ENCODE assay signal across 16 cellular contexts in the genomic region with DNA sequence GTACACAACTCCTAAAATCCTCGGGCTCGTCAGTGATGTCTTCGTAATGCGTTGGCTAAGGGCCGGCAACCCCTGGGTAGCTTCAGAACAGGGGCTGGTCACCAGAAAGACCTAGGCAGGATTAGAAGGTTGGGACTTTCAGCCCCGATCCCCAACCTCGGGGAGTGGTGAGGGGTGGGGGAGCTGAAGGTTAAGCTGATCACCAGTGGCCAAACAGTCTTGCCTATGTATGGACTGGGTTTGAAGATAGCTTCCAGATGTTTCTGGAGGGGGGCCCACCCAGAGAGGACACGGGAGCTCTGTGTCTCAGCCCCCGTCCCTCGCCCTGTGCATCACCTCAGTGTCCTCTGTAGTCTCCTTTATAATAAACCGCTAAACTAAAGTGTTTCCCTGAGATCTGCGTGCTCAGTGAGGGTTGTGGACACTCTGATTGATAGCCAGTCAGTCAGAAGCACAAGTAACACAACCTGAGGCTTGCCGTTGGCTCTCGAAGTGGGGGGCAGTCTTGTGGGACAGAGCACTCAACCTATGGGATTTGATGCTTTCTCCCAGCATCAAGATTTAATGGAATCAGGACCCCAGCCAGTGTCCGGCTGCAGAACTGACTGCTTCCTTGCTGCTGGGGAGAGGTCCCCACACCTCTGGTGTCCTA.
"Had no signal": no experiment of that assay in that cellular context is flagged by ENCODE, and none has a peak within 500 bp of the region (broad histone marks: within the 10 kb centered on the region; RNA-seq: fewer than 3 reads in every experiment).

No MANE protein-coding gene starts in this region.

- DNase-seq: activated CD4-positive, alpha-beta T cell treated with anti-CD3 and anti-CD28 coated beads for 36 hours; aorta; brain microvascular endothelial cell; cortex of kidney; erythroblast; mesendoderm; natural killer cell; stimulated activated naive CD8-positive, alpha-beta T cell treated with anti-CD3 and anti-CD28 coated beads, Interleukin-15, amount 100 ng/mL, for 72 hours; transverse colon had no signal

- H3K27ac Mint-ChIP-seq: activated T-helper 1 cell treated with anti-CD3 and anti-CD28 coated beads, Interleukin-12 subunit alpha, Interleukin-12 subunit beta, Interleukin-2, Interleukin-4 antibody, amounts not matched to agents 30 ng/mL and 10 ng/mL and 1 ng/mL, durations not matched to agents 14 hours and 24 hours and 36 hours; natural killer cell; stimulated activated naive CD8-positive, alpha-beta T cell treated with anti-CD3 and anti-CD28 coated beads, Interleukin-15, amount 100 ng/mL, for 72 hours; WTC11 had no signal

- H3K27me3 Mint-ChIP-seq: activated CD4-positive, alpha-beta T cell treated with anti-CD3 and anti-CD28 coated beads for 36 hours; central memory CD8-positive, alpha-beta T cell; stimulated activated naive CD8-positive, alpha-beta T cell treated with anti-CD3 and anti-CD28 coated beads, Interleukin-15, amount 100 ng/mL, for 72 hours had no signal

- H3K9me3 Mint-ChIP-seq: activated T-helper 1 cell treated with anti-CD3 and anti-CD28 coated beads, Interleukin-12 subunit alpha, Interleukin-12 subunit beta, Interleukin-2, Interleukin-4 antibody, amounts not matched to agents 30 ng/mL and 10 ng/mL and 1 ng/mL, durations not matched to agents 14 hours and 24 hours and 36 hours; central memory CD8-positive, alpha-beta T cell; natural killer cell; stimulated activated naive CD8-positive, alpha-beta T cell treated with anti-CD3 and anti-CD28 coated beads, Interleukin-15, amount 100 ng/mL, for 72 hours had no signal

- H3K9me3 ChIP-seq: neutrophil, suprapubic skin, transverse colon, vagina had no signal

- H3K27me3 ChIP-seq: brain microvascular endothelial cell, neutrophil, suprapubic skin, transverse colon, vagina had no signal

- H3K4me3 Mint-ChIP-seq: activated CD4-positive, alpha-beta T cell treated with anti-CD3 and anti-CD28 coated beads for 36 hours; activated T-helper 1 cell treated with anti-CD3 and anti-CD28 coated beads, Interleukin-12 subunit alpha, Interleukin-12 subunit beta, Interleukin-2, Interleukin-4 antibody, amounts not matched to agents 30 ng/mL and 10 ng/mL and 1 ng/mL, durations not matched to agents 14 hours and 24 hours and 36 hours; central memory CD8-positive, alpha-beta T cell; natural killer cell; stimulated activated naive CD8-positive, alpha-beta T cell treated with anti-CD3 and anti-CD28 coated beads, Interleukin-15, amount 100 ng/mL, for 72 hours; WTC11 had no signal

- H3K4me3 ChIP-seq: SK-N-MC, suprapubic skin, transverse colon, vagina had no signal

- H3K36me3 Mint-ChIP-seq: natural killer cell had no signal

- ATAC-seq: activated CD4-positive, alpha-beta T cell treated with anti-CD3 and anti-CD28 coated beads for 36 hours; stimulated activated naive CD8-positive, alpha-beta T cell treated with anti-CD3 and anti-CD28 coated beads, Interleukin-15, amount 100 ng/mL, for 72 hours; WTC11 had no signal

- H3K27ac ChIP-seq: brain microvascular endothelial cell, neutrophil, SK-N-MC, suprapubic skin, transverse colon, vagina had no signal

- H3K36me3 ChIP-seq: brain microvascular endothelial cell, transverse colon had no signal
